Comparison of ENCODE assay signal across 17 cellular contexts in genomic region chr5:156803404-156803803, GRCh38. TPM values are rescaled to one million over a fixed set of nuclear protein-coding genes. Genes with fewer than 3 reads are reported as not detected.
DNase-seq lines count a peak whose midpoint lies in the region; TF ChIP-seq lines count a peak whose summit lies in the region.
"Had no signal": no experiment of that assay in that cellular context is flagged by ENCODE, and none has a peak within 500 bp of the region (broad histone marks: within the 10 kb centered on the region; RNA-seq: fewer than 3 reads in every experiment).

No MANE protein-coding gene starts in this region.

- peaks cover 15% of the 10 kb centered on the region for H3K9me3 Mint-ChIP-seq in activated T-helper 1 cell treated with anti-CD3 and anti-CD28 coated beads, Interleukin-12 subunit alpha, Interleukin-12 subunit beta, Interleukin-2, Interleukin-4 antibody, amounts not matched to agents 30 ng/mL and 10 ng/mL and 1 ng/mL, durations not matched to agents 14 hours and 24 hours and 36 hours

- DNase-seq in OCI-LY7 (ENCODE audit: low spot score) (no peak), DMS114 treated with DMSO at 0.1 percent for 48 hours (lab: John Stamatoyannopoulos, UW; ENCODE audit: unreplicated experiment) (no peak), NCI-H1048 (lab: John Stamatoyannopoulos, UW) (no peak)
- DNase-seq in activated T-helper 1 cell treated with anti-CD3 and anti-CD28 coated beads, Interleukin-12 subunit alpha, Interleukin-12 subunit beta, Interleukin-2, Interleukin-4 antibody, amounts not matched to agents 30 ng/mL and 10 ng/mL and 1 ng/mL, durations not matched to agents 14 hours and 24 hours and 36 hours (ENCODE audit: low spot score) = no peak
- DNase-seq: BE2C; CD4-positive, alpha-beta memory T cell; DMS53; GOT3; HCEC 1CT; KG1 had no signal

- H3K9ac ChIP-seq in HUES48 (ENCODE audit: low read depth, low read length) = peak overlapping the region; percentile 56; the same call in 1 of the 2 replicates
- peak overlapping the region; percentile 30 for H3K9ac ChIP-seq in iPS-18a (ENCODE audit: low read length)

- peak overlapping the region; percentile 87 for H3K27ac ChIP-seq in HUES48 (ENCODE audit: low read depth, low read length)
- no peak overlapping the region for H3K27ac ChIP-seq in OCI-LY7 (ENCODE audit: low read depth, low read length, poor library complexity, severe bottlenecking)
- H3K27ac ChIP-seq in iPS-18a (ENCODE audit: low read length) = peak overlapping the region; percentile 69
- H3K27ac ChIP-seq: A549, C4-2B, HL-60 had no signal

- no peaks in the 10 kb centered on the region for H3K9me2 ChIP-seq in OCI-LY7 (ENCODE audit: insufficient read depth, low read length)

- no peak overlapping the region for H3K4me2 ChIP-seq in OCI-LY7 (ENCODE audit: low read length)
- H3K4me2 ChIP-seq: A549 had no signal

- H3K27me3 ChIP-seq in HUES48 (ENCODE audit: control insufficient read depth, insufficient read depth, low read length) (no peaks in the 10 kb centered on the region), iPS-18a (ENCODE audit: control insufficient read depth, insufficient read depth, low read length) (no peaks in the 10 kb centered on the region)
- H3K27me3 ChIP-seq: BE2C had no signal

- TF ChIP-seq CTCF in OCI-LY7 (conservative IDR thresholded peaks at IDR 0.05; ENCODE audit: low read length) = no peak

- POLR2A ChIA-PET in OCI-LY7 (lab: Charles Lee) = interaction anchor here (0.6 to 1.5 kb wide), 3 partner anchors 26 to 143 kb away, joined by 3 to 4 read pairs (median 3); no protein-coding TSS in a partner anchor

- H3K4me1 Mint-ChIP-seq in activated T-helper 1 cell treated with anti-CD3 and anti-CD28 coated beads, Interleukin-12 subunit alpha, Interleukin-12 subunit beta, Interleukin-2, Interleukin-4 antibody, amounts not matched to agents 30 ng/mL and 10 ng/mL and 1 ng/mL, durations not matched to agents 14 hours and 24 hours and 36 hours (ENCODE audit: low read depth) = peaks cover 19% of the 10 kb centered on the region
- H3K4me1 Mint-ChIP-seq: IgD-negative memory B cell had no signal

- no peak overlapping the region for H3K27ac Mint-ChIP-seq in activated T-helper 1 cell treated with anti-CD3 and anti-CD28 coated beads, Interleukin-12 subunit alpha, Interleukin-12 subunit beta, Interleukin-2, Interleukin-4 antibody, amounts not matched to agents 30 ng/mL and 10 ng/mL and 1 ng/mL, durations not matched to agents 14 hours and 24 hours and 36 hours
- H3K27ac Mint-ChIP-seq: CD4-positive, alpha-beta memory T cell; IgD-negative memory B cell had no signal

- no peak overlapping the region for H3K4me3 ChIP-seq in HUES48 (ENCODE audit: low read depth, low read length)
- no peak overlapping the region for H3K4me3 ChIP-seq in OCI-LY7 (ENCODE audit: low read depth, low read length, poor library complexity, severe bottlenecking)
- H3K4me3 ChIP-seq in iPS-18a (ENCODE audit: low read length) = no peak overlapping the region
- H3K4me3 ChIP-seq: A549, GM12878 had no signal

- no TSS peak for BruUV-seq in OCI-LY7 (replicated peaks; lab: Mats Ljungman, UMichigan)

- CTCF ChIA-PET in OCI-LY7 (lab: Charles Lee; ENCODE audit: unreplicated experiment) = no interaction called here

- H2AFZ ChIP-seq in OCI-LY7 (ENCODE audit: low read length) = 0 out of 2 replicates have a peak overlapping the region, but pooled peaks have one; percentile 14

- H3K4me1 ChIP-seq in HUES48 (ENCODE audit: control insufficient read depth, insufficient read depth, low read length) = peaks cover 60% of the 10 kb centered on the region
- peaks cover 13% of the 10 kb centered on the region for H3K4me1 ChIP-seq in OCI-LY7 (ENCODE audit: insufficient read depth, low read length, poor library complexity, severe bottlenecking)
- peaks cover 55% of the 10 kb centered on the region for H3K4me1 ChIP-seq in iPS-18a (ENCODE audit: control insufficient read depth, low read depth, low read length)
- H3K4me1 ChIP-seq: A549, BE2C had no signal

- peaks cover 8% of the 10 kb centered on the region for H3K9me3 ChIP-seq in HUES48 (ENCODE audit: control insufficient read depth, insufficient read depth, low read length)
- 0 out of 2 replicates have a peak, but pooled peaks cover 9% of the 10 kb centered on the region for H3K9me3 ChIP-seq in OCI-LY7 (ENCODE audit: low read length)
- H3K9me3 ChIP-seq in iPS-18a (ENCODE audit: control insufficient read depth, low read depth, low read length) = no peaks in the 10 kb centered on the region
- H3K9me3 ChIP-seq: A549, BE2C had no signal

- no peak overlapping the region for H3K4me3 Mint-ChIP-seq in activated T-helper 1 cell treated with anti-CD3 and anti-CD28 coated beads, Interleukin-12 subunit alpha, Interleukin-12 subunit beta, Interleukin-2, Interleukin-4 antibody, amounts not matched to agents 30 ng/mL and 10 ng/mL and 1 ng/mL, durations not matched to agents 14 hours and 24 hours and 36 hours
- H3K4me3 Mint-ChIP-seq: CD4-positive, alpha-beta memory T cell; IgD-negative memory B cell had no signal

- H3K79me2 ChIP-seq in OCI-LY7 (ENCODE audit: insufficient read depth, low read depth, low read length) = no peaks in the 10 kb centered on the region

- H4K20me1 ChIP-seq in OCI-LY7 (ENCODE audit: insufficient read depth, low read length) = no peaks in the 10 kb centered on the region

- H3K27me3 Mint-ChIP-seq in activated T-helper 1 cell treated with anti-CD3 and anti-CD28 coated beads, Interleukin-12 subunit alpha, Interleukin-12 subunit beta, Interleukin-2, Interleukin-4 antibody, amounts not matched to agents 30 ng/mL and 10 ng/mL and 1 ng/mL, durations not matched to agents 14 hours and 24 hours and 36 hours (ENCODE audit: insufficient read depth) = peaks cover 4% of the 10 kb centered on the region
- H3K27me3 Mint-ChIP-seq: IgD-negative memory B cell had no signal

- intact Hi-C loops in OCI-LY7 (cut with micrococcal nuclease; ENCODE audit: unreplicated experiment) = no loop called here
- intact Hi-C loops in activated T-helper 1 cell treated with anti-CD3 and anti-CD28 coated beads, Interleukin-12 subunit alpha, Interleukin-12 subunit beta, Interleukin-2, Interleukin-4 antibody, amounts not matched to agents 30 ng/mL and 10 ng/mL and 1 ng/mL, durations not matched to agents 14 hours and 24 hours and 36 hours (cut with micrococcal nuclease) = no loop called here

- H3K36me3 ChIP-seq in HUES48 (ENCODE audit: control insufficient read depth, insufficient read depth, low read length) (no peaks in the 10 kb centered on the region), OCI-LY7 (ENCODE audit: insufficient read depth, low read length) (peaks cover 12% of the 10 kb centered on the region), iPS-18a (ENCODE audit: control insufficient read depth, low read depth, low read length) (no peaks in the 10 kb centered on the region)
- H3K36me3 ChIP-seq: BE2C had no signal

- H3K36me3 Mint-ChIP-seq in activated T-helper 1 cell treated with anti-CD3 and anti-CD28 coated beads, Interleukin-12 subunit alpha, Interleukin-12 subunit beta, Interleukin-2, Interleukin-4 antibody, amounts not matched to agents 30 ng/mL and 10 ng/mL and 1 ng/mL, durations not matched to agents 14 hours and 24 hours and 36 hours (ENCODE audit: low read depth) = peaks cover 3% of the 10 kb centered on the region
- H3K36me3 Mint-ChIP-seq: CD4-positive, alpha-beta memory T cell; IgD-negative memory B cell had no signal

RNA-seq across cellular contexts. Expression of gene PPP1R2B, which starts 46.7 kb away (rescaled TPM):
- total RNA-seq in OCI-LY7 (2014; rRNA removed; shearing (Covaris generic)) = 0.15 TPM in 1 of 2 replicates, not detected in the other
- total RNA-seq in OCI-LY7 (2022) = not detected in 2 replicates
- 0.39 and 0.86 TPM in 2 replicates for total RNA-seq in activated T-helper 1 cell treated with anti-CD3 and anti-CD28 coated beads, Interleukin-12 subunit alpha, Interleukin-12 subunit beta, Interleukin-2, Interleukin-4 antibody, amounts not matched to agents 30 ng/mL and 10 ng/mL and 1 ng/mL, durations not matched to agents 14 hours and 24 hours and 36 hours
